ENCODE assay signal across 1 cellular context in genomic region chr7:73892003-73892975, GRCh38.
TF ChIP-seq lines count a peak whose summit lies in the region.

No MANE protein-coding gene starts in this region.

TF ChIP-seq in K562, 482 proteins besides CTCF, POLR2A, EP300 and RAD21 (continues in another document):
- no peak for TF ChIP-seq MNT (conservative IDR thresholded peaks at IDR 0.05)
- no peak for TF ChIP-seq BRCA1 (IDR thresholded peaks at IDR 0.05)
- no peak for TF ChIP-seq BRCA1 (CRISPR knock-in tag; IDR thresholded peaks at IDR 0.05)
- peak; percentile 45 for TF ChIP-seq MTA2 (IDR thresholded peaks at IDR 0.05; ENCODE audit: low read depth)
- TF ChIP-seq ARID3B (CRISPR knock-in tag; IDR thresholded peaks at IDR 0.05; ENCODE audit: borderline replicate concordance): no peak
- no peak for TF ChIP-seq HDAC8 (tag; IDR thresholded peaks at IDR 0.05)
- TF ChIP-seq BCOR (IDR thresholded peaks at IDR 0.05): peak; percentile 95
- TF ChIP-seq GATA2 (CRISPR knock-in tag; IDR thresholded peaks at IDR 0.05): no peak
- peak in 1 of 3 experiments; percentile 64; a peak in 1 of 6 replicates for TF ChIP-seq ZBTB11 (CRISPR knock-in tag; IDR thresholded peaks at IDR 0.05)
- TF ChIP-seq TEAD1 (CRISPR knock-in tag; IDR thresholded peaks at IDR 0.05): no peak
- no peak for TF ChIP-seq CREB5 (CRISPR knock-in tag; IDR thresholded peaks at IDR 0.05)
- TF ChIP-seq KDM1A (IDR thresholded peaks at IDR 0.05): peak; percentile 50 to 71; a peak in 3 of 4 replicates
- TF ChIP-seq ZSCAN32 (CRISPR knock-in tag; IDR thresholded peaks at IDR 0.05): no peak
- no peak for TF ChIP-seq CGGBP1 (CRISPR knock-in tag; IDR thresholded peaks at IDR 0.05)
- peak; percentile 99 for TF ChIP-seq ZNF121 (CRISPR knock-in tag; conservative IDR thresholded peaks at IDR 0.05)
- no peak for TF ChIP-seq KLF1 (tag; IDR thresholded peaks at IDR 0.05)
- TF ChIP-seq FOSL1 (tag; conservative IDR thresholded peaks at IDR 0.05): peak; percentile 90
- TF ChIP-seq MED1 (CRISPR knock-in tag; IDR thresholded peaks at IDR 0.05; ENCODE audit: borderline replicate concordance): no peak
- no peak for TF ChIP-seq GABPA (tag; conservative IDR thresholded peaks at IDR 0.05; ENCODE audit: low read depth)
- TF ChIP-seq ZNF507 (tag; conservative IDR thresholded peaks at IDR 0.05): no peak
- TF ChIP-seq DEAF1 (CRISPR knock-in tag; IDR thresholded peaks at IDR 0.05): no peak
- peak; percentile 33; the same call in 1 of the 2 replicates for TF ChIP-seq TCF3 (CRISPR knock-in tag; IDR thresholded peaks at IDR 0.05)
- TF ChIP-seq MTA1 (IDR thresholded peaks at IDR 0.05; ENCODE audit: borderline replicate concordance): peak; percentile 86
- no peak for TF ChIP-seq JUN (IDR thresholded peaks at IDR 0.05; ENCODE audit: borderline replicate concordance, low read depth, low read length)
- no peak for TF ChIP-seq JUN (CRISPR knock-in tag; IDR thresholded peaks at IDR 0.05; ENCODE audit: borderline replicate concordance)
- TF ChIP-seq RBBP5 (IDR thresholded peaks at IDR 0.05; ENCODE audit: borderline replicate concordance, insufficient read depth, low read length, poor library complexity, severe bottlenecking): no peak
- TF ChIP-seq ETS1 (conservative IDR thresholded peaks at IDR 0.05; ENCODE audit: control insufficient read depth, low read depth, low read length): no peak
- peak; percentile 38 for TF ChIP-seq ASH1L (IDR thresholded peaks at IDR 0.05; ENCODE audit: borderline replicate concordance, low read depth, partially characterized antibody)
- TF ChIP-seq DNMT1 (IDR thresholded peaks at IDR 0.05): no peak
- TF ChIP-seq EWSR1 (IDR thresholded peaks at IDR 0.05; ENCODE audit: borderline replicate concordance, low read depth, partially characterized antibody): no peak
- no peak for TF ChIP-seq EGR1 (conservative IDR thresholded peaks at IDR 0.05)
- TF ChIP-seq ARID1B (IDR thresholded peaks at IDR 0.05): peak; percentile 63
- TF ChIP-seq SIN3A (IDR thresholded peaks at IDR 0.05; ENCODE audit: borderline replicate concordance in 2 of 2, control insufficient read depth in 1 of 2, low read depth in 2 of 2, low read length in 2 of 2): no peak
- TF ChIP-seq MLLT1 (IDR thresholded peaks at IDR 0.05): 0 out of 4 replicates have a peak, but pooled peaks of 1 of the 2 experiments have one; percentile 40
- peak; percentile 95 for TF ChIP-seq ZFP36 (IDR thresholded peaks at IDR 0.05; ENCODE audit: low read depth, low read length, partially characterized antibody)
- TF ChIP-seq IRF2 (CRISPR knock-in tag; IDR thresholded peaks at IDR 0.05): no peak
- TF ChIP-seq HDAC1 (IDR thresholded peaks at IDR 0.05): 0 out of 4 replicates have a peak, but pooled peaks of 1 of the 2 experiments have one; percentile 16
- TF ChIP-seq CSDE1 (IDR thresholded peaks at IDR 0.05): 0 out of 4 replicates have a peak, but pooled peaks of 1 of the 2 experiments have one; percentile 67
- TF ChIP-seq EP400 (IDR thresholded peaks at IDR 0.05): no peak; the same call in 1 of the 2 replicates
- 0 out of 4 replicates have a peak, but pooled peaks of 1 of the 2 experiments have one; percentile 14 for TF ChIP-seq TRIM24 (IDR thresholded peaks at IDR 0.05)
- TF ChIP-seq TGIF2 (CRISPR knock-in tag; IDR thresholded peaks at IDR 0.05): no peak
- no peak for TF ChIP-seq E2F3 (CRISPR knock-in tag; IDR thresholded peaks at IDR 0.05)
- no peak for TF ChIP-seq IRF9 (tag; IDR thresholded peaks at IDR 0.05)
- no peak for TF ChIP-seq IFI16 (CRISPR knock-in tag; IDR thresholded peaks at IDR 0.05)
- TF ChIP-seq LARP7 (IDR thresholded peaks at IDR 0.05): peak; percentile 85
- 0 out of 2 replicates have a peak, but pooled peaks have one; percentile 27 for TF ChIP-seq ZNF282 (CRISPR knock-in tag; IDR thresholded peaks at IDR 0.05)
- TF ChIP-seq PHTF2 (CRISPR knock-in tag; IDR thresholded peaks at IDR 0.05): no peak
- peak; percentile 66 for TF ChIP-seq ZNF436 (CRISPR knock-in tag; IDR thresholded peaks at IDR 0.05)
- TF ChIP-seq ZBTB2 (IDR thresholded peaks at IDR 0.05): peak; percentile 58; the same call in 1 of the 2 replicates
- no peak for TF ChIP-seq ZNF449 (CRISPR knock-in tag; IDR thresholded peaks at IDR 0.05)
